ENCODE assay signal across 8 cellular contexts in the genomic region with DNA sequence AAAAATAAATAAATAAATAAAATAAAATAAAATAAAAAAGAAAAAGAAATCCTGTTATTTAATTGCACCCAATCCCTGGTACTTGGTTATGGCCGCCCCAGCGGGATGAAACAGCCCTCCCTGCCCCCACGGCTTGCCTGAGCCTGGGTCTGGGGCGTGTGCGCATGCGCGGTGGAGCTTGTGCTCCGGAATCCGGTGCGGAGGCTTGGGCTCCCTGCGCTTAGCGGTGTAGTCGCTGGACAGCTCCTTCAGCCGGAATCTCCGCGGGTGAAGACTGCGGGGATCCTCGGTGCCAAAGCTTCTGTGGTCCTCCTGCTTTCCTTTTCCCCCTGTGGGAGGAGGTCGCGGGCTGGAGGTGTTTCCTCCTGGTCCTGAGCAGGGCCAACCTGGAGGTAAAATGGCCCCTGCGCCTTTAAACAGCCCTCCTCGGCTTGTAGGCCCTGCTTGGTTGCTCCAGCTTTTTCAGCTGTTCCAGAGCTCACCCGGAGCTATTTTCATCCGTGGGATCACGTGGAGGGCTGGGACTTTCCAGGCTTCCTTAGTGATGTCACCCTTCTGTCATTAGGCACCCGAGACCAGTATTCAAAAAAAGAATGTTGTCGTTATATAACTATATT. TPM values are rescaled to one million over a fixed set of nuclear protein-coding genes. Genes with fewer than 3 reads are reported as not detected.
DNase-seq lines count a peak whose midpoint lies in the region; ATAC-seq and TF ChIP-seq lines count a peak whose summit lies in the region.

A gene with protein sequence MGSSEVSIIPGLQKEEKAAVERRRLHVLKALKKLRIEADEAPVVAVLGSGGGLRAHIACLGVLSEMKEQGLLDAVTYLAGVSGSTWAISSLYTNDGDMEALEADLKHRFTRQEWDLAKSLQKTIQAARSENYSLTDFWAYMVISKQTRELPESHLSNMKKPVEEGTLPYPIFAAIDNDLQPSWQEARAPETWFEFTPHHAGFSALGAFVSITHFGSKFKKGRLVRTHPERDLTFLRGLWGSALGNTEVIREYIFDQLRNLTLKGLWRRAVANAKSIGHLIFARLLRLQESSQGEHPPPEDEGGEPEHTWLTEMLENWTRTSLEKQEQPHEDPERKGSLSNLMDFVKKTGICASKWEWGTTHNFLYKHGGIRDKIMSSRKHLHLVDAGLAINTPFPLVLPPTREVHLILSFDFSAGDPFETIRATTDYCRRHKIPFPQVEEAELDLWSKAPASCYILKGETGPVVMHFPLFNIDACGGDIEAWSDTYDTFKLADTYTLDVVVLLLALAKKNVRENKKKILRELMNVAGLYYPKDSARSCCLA (minus strand): TSS at position 468 of the 617 bp plus-strand sequence. CDS start 4,288 bp downstream, outside the sequence.

- TF ChIP-seq CTCF in AG04449 (IDR thresholded peaks at IDR 0.05; ENCODE audit: insufficient read depth, low read length, missing control alignments) = no peak
- TF ChIP-seq CTCF in Panc1 (IDR thresholded peaks at IDR 0.05) = no peak
- no peak for TF ChIP-seq CTCF in esophagus squamous epithelium (IDR thresholded peaks at IDR 0.05)

- H3K27me3 ChIP-seq in Panc1 (ENCODE audit: control insufficient read depth, insufficient read depth, low read length) (no peaks in the 10 kb centered on the region), esophagus squamous epithelium (no peaks in the 10 kb centered on the region), muscle layer of duodenum (ENCODE audit: low read depth, low read length) (no peaks in the 10 kb centered on the region)

- POLR2A ChIA-PET in AG04449 (lab: Yijun Ruan, JAX) (interaction anchor here (0.7 to 1.6 kb wide), 4 partner anchors 9 to 93 kb away, joined by 3 to 5 read pairs (median 4); no protein-coding TSS in a partner anchor), Panc1 (lab: Charles Lee) (no interaction called here)

- H3K4me3 ChIP-seq in AG04449 (ENCODE audit: low read depth, low read length) (peak within 1 kb of the TSS; percentile 69), Panc1 (ENCODE audit: low read depth in 2 of 2, low read length in 2 of 2) (peak within 1 kb of the TSS; percentile 46 to 62), esophagus squamous epithelium (peak within 1 kb of the TSS; percentile 25 to 70 (median 50)), muscle layer of duodenum (ENCODE audit: low read depth in 1 of 2, low read length in 2 of 2) (peak within 1 kb of the TSS; percentile 63 to 79)

- CTCF ChIA-PET in AG04449 (lab: Yijun Ruan, JAX) = interaction anchor here (0.9 to 13.8 kb wide), 11 partner anchors 9 to 150 kb away, joined by 3 to 196 read pairs (median 7); no protein-coding TSS in a partner anchor
- CTCF ChIA-PET in Panc1 (lab: Charles Lee) = interaction anchor here (0.6 to 0.9 kb wide), 2 partner anchors 9 to 13 kb away, joined by 3 to 4 read pairs; no protein-coding TSS in a partner anchor

- H3K4me1 ChIP-seq in Panc1 (ENCODE audit: control insufficient read depth, insufficient read depth, low read length) (no peaks in the 10 kb centered on the region; the same call in 1 of the 2 replicates), esophagus squamous epithelium (peaks cover 0 to 36% (median 23%) of the 10 kb centered on the region in 3 donors), muscle layer of duodenum (ENCODE audit: control insufficient read depth in 1 of 2, insufficient read depth in 2 of 2, low read length in 2 of 2) (peaks cover 0 to 13% of the 10 kb centered on the region in 2 donors)

- peak in 2 of 4 donors; percentile 28 to 46 for TF ChIP-seq POLR2A in esophagus squamous epithelium (IDR thresholded peaks at IDR 0.05)

- BruUV-seq in Panc1 (replicated peaks; lab: Mats Ljungman, UMichigan) = no TSS peak

- DNase-seq in AG04449 (ENCODE audit: low read depth, low spot score) = peak; percentile 70
- peak; percentile 97 for DNase-seq in GM19238 (ENCODE audit: insufficient read length, low spot score)
- DNase-seq in KG1 (lab: John Stamatoyannopoulos, UW) = peak; percentile 77
- DNase-seq in Panc1 (ENCODE audit: low read depth, low spot score) = peak; percentile 39
- peak; percentile 72 for DNase-seq in activated T-helper 1 cell treated with Interleukin-2 at 50 U/mL for 16 hours (ENCODE audit: low read depth)
- peak; percentile 16 for DNase-seq in esophagus squamous epithelium (lab: John Stamatoyannopoulos, UW)
- DNase-seq in stimulated activated CD8-positive, alpha-beta memory T cell treated with anti-CD3 and anti-CD28 coated beads, Interleukin-7, amount 100 ng/mL, for 1 hour (ENCODE audit: low read depth in 2 of 2) = peak; percentile 43 to 67

- WGBS in esophagus squamous epithelium, 2 donors = 0 to 1% methylated on average over 18 to 21 of the region's 27 CpGs

- intact Hi-C loops in Panc1 (cut with micrococcal nuclease; ENCODE audit: unreplicated experiment) = no loop called here
- intact Hi-C loops in esophagus squamous epithelium (cut with DNase I) = no loop called here

- peak; percentile 85 for ATAC-seq in Panc1

- in situ Hi-C loops in Panc1 (cut with HindIII; ENCODE audit: low pct_unique_long_range_greater_than_20kb, low sequenced_read_pairs) = no loop called here

- H3K27ac ChIP-seq in Panc1 (ENCODE audit: low read length) (peak within 1 kb of the TSS; percentile 78), esophagus squamous epithelium (peak within 1 kb of the TSS; percentile 80 to 95 (median 90)), muscle layer of duodenum (ENCODE audit: low read length) (peak within 1 kb of the TSS; percentile 92)

- H3K9me3 ChIP-seq in Panc1 (ENCODE audit: control insufficient read depth, insufficient read depth, low read depth, low read length) (no peaks in the 10 kb centered on the region), esophagus squamous epithelium (no peaks in the 10 kb centered on the region), muscle layer of duodenum (ENCODE audit: control insufficient read depth in 1 of 2, low read length in 2 of 2) (no peaks in the 10 kb centered on the region)

- H3K36me3 ChIP-seq in Panc1 (ENCODE audit: control insufficient read depth, insufficient read depth, low read length) (no peaks in the 10 kb centered on the region), esophagus squamous epithelium (peaks cover 0 to 7% (median 0%) of the 10 kb centered on the region in 3 donors), muscle layer of duodenum (ENCODE audit: control insufficient read depth in 1 of 2, insufficient read depth in 2 of 2, low read length in 2 of 2) (no peaks in the 10 kb centered on the region)

RNA-seq across cellular contexts. Expression of the gene that starts here (rescaled TPM):
- 2.0 TPM for total RNA-seq in Panc1 (2021; ENCODE audit: unreplicated experiment)
- 6.1 TPM for polyA plus RNA-seq in Panc1 (2012; ENCODE audit: insufficient read length)
- 1 to 10 TPM in 2 of 4 donors, under 1 TPM in 1, not detected in 1; 0.61 to 4.0 (median 1.3) TPM for total RNA-seq in esophagus squamous epithelium

Comparison
In these comparisons a context has a peak if more than half of its experiments do, and no peak if none do; other contexts are left out.
1. Peak in every context shown above with its lines: DNase-seq, ATAC-seq, H3K4me3 ChIP-seq and H3K27ac ChIP-seq.
2. DNase-seq: peak in every context shown above with its lines; median percentile 97 in GM19238; 77 in KG1; 72 in activated T-helper 1 cell treated with Interleukin-2 at 50 U/mL for 16 hours; 70 in AG04449; 55 in stimulated activated CD8-positive, alpha-beta memory T cell treated with anti-CD3 and anti-CD28 coated beads, Interleukin-7, amount 100 ng/mL, for 1 hour; 39 in Panc1; 16 in esophagus squamous epithelium.